In the genomic region with DNA sequence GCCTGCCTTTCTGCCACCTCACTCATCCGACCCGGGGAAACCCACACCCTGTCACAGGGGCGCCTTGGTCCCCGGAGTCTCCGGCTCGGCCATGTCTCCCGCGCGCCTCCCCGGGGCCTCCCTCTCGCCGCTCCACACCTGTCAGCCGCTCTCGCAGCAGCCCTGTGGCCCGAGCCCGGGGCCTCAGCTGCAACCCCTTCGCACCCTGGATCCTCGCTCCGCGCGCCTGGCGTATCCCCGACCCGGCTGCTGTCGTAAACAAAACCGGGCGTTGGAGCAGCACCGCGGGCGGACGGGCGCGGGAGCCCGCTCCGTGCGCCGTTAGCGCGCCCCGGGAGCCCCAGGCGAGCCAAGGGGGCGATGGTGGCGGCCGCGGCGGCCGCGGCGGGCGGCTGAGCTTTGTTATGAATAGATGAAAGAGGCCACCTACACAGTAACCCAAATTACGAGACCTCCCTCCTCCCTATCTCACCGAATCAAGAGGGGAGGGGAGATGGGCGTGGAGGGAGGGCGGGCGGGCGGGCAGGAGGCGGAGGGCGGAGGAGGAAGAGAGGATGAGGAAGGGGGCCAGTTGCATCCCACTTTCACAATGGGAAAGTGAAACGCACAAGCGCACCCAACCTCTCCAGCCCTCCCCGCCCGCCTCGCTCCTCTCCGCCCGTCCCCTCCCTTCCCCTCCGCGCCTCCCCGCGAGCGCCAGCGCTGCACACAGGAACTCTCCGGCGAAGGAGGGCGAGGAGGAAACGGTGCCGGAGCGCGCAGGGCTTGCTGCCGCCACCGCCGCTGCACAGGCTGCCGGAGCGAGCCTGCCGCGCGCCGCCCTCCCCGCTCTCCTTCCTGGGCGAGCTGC, we compare ENCODE assay signal across 7 cellular contexts. TPM values are rescaled to one million over a fixed set of nuclear protein-coding genes. Genes with fewer than 3 reads are reported as not detected.
DNase-seq lines count a peak whose midpoint lies in the region; ATAC-seq and TF ChIP-seq lines count a peak whose summit lies in the region.

A gene (plus strand): TSS at position 587 of the 850 bp plus-strand sequence. CDS start 395 bp downstream, outside the sequence.

- no peaks in the 10 kb centered on the region for H3K27me3 ChIP-seq in mononuclear cell (ENCODE audit: insufficient read depth, low read length)

- DNase-seq in NCI-H345 treated with DMSO at 0.1 percent for 48 hours (lab: John Stamatoyannopoulos, UW; ENCODE audit: unreplicated experiment) (peak; percentile 48), activated T-cell treated with anti-CD3 and anti-CD28 coated beads for 4 hours (peak; percentile 45), epithelial cell of esophagus (ENCODE audit: low read depth) (peak; percentile 41)
- peak; percentile 35 to 43 for DNase-seq in stimulated activated CD8-positive, alpha-beta memory T cell treated with anti-CD3 and anti-CD28 coated beads, Interleukin-4, amount 100 ng/mL, for 4 hours (ENCODE audit: low read depth in 2 of 2, low spot score in 1 of 2)

- ATAC-seq in GM18858 (IDR thresholded peaks at IDR 0.05; ENCODE audit: unreplicated experiment) (peak; percentile 29), HG02852 (IDR thresholded peaks at IDR 0.05; ENCODE audit: unreplicated experiment) (peak; percentile 41)

- no peak within 1 kb of the TSS for H3K4me3 ChIP-seq in epithelial cell of esophagus (ENCODE audit: low read length)
- H3K4me3 ChIP-seq in mononuclear cell (ENCODE audit: low read length) = peak within 1 kb of the TSS; percentile 65

- no peaks in the 10 kb centered on the region for H3K9me3 ChIP-seq in mononuclear cell (ENCODE audit: low read depth, low read length)

- no peak for TF ChIP-seq CTCF in epithelial cell of esophagus (IDR thresholded peaks at IDR 0.05; ENCODE audit: insufficient read depth, low read depth, low read length, missing control alignments)

- H3K4me1 ChIP-seq in mononuclear cell (ENCODE audit: insufficient read depth, low read length) = peaks cover 41% of the 10 kb centered on the region

RNA-seq across cellular contexts. Expression of the gene that starts here (rescaled TPM):
- 40.4 TPM for total RNA-seq in mononuclear cell
